ENCODE assay signal across 13 cellular contexts in the genomic region with DNA sequence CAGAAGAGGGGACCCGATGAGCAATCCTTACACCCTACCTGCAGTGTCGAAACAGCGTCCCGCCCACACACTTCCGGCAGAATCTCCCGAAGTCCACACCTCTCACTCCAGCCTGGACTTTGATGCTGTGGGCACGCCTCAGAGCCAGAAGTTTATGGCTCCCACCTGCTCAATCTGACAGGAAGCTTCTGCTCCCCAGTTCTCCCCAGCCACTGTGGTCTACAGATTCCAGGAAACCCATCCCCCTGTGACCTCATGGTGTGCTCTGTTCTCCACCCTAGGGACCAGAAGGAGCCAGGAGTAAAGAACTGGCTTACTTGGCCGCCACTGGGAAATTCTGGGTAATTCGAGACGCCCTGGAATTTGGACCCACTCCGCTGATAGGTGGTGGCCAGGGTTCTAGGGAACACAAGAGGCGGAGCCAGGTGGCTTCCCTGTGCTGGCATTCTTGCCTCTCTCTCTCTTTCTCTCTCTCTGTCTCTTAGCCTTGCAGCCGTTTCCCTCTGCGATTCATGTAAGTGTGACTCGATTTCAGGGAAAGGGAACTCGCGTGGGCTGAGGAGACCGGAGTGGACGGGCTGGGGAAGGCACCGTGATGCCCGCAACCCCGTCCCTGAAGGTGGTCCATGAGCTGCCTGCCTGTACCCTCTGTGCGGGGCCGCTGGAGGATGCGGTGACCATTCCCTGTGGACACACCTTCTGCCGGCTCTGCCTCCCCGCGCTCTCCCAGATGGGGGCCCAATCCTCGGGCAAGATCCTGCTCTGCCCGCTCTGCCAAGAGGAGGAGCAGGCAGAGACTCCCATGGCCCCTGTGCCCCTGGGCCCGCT. TPM values are rescaled to one million over a fixed set of nuclear protein-coding genes. Genes with fewer than 3 reads are reported as not detected.
DNase-seq lines count a peak whose midpoint lies in the region; FAIRE-seq and TF ChIP-seq lines count a peak whose summit lies in the region.
"Had no signal": no experiment of that assay in that cellular context is flagged by ENCODE, and none has a peak within 500 bp of the region (broad histone marks: within the 10 kb centered on the region; RNA-seq: fewer than 3 reads in every experiment).

TSS of gene TRIM15 (plus strand) at position 457 of the 828 bp plus-strand sequence. CDS start at position 596, 139 bp downstream.

- POLR2A ChIA-PET in MCF 10A (lab: Yijun Ruan, JAX): interaction anchor here (0.6 kb wide), 1 partner anchor 61 kb away, joined by 3 read pairs; no protein-coding TSS in a partner anchor

- H3K4me1 ChIP-seq in breast epithelium (no peaks in the 10 kb centered on the region), liver (ENCODE audit: control insufficient read depth in 4 of 4, insufficient read depth in 4 of 4, low read length in 3 of 4) (peaks cover 0 to 16% (median 5%) of the 10 kb centered on the region in 4 donors)
- H3K4me1 ChIP-seq: heart left ventricle had no signal

- TF ChIP-seq POLR2A in breast epithelium (IDR thresholded peaks at IDR 0.05): no peak

- H3K27me3 ChIP-seq in breast epithelium (peaks cover 0 to 27% of the 10 kb centered on the region in 2 donors), liver (ENCODE audit: control insufficient read depth in 4 of 4, insufficient read depth in 4 of 4, low read length in 3 of 4) (no peaks in the 10 kb centered on the region)

- H3K9me3 ChIP-seq in breast epithelium (no peaks in the 10 kb centered on the region), liver (ENCODE audit: control insufficient read depth in 4 of 4, low read length in 3 of 4) (no peaks in the 10 kb centered on the region)
- H3K9me3 ChIP-seq: heart left ventricle had no signal

- no peaks in the 10 kb centered on the region for H3K9me3 Mint-ChIP-seq in MCF 10A (ENCODE audit: unreplicated experiment)
- no peaks in the 10 kb centered on the region for H3K9me3 Mint-ChIP-seq in activated T-cell treated with anti-CD3 and anti-CD28 coated beads, Interleukin-2, amount 50 U/mL, for 24 hours
- H3K9me3 Mint-ChIP-seq: neural crest cell had no signal

- H3K27ac Mint-ChIP-seq in MCF 10A (ENCODE audit: low read depth, unreplicated experiment): no peak within 1 kb of the TSS
- no peak within 1 kb of the TSS for H3K27ac Mint-ChIP-seq in activated T-cell treated with anti-CD3 and anti-CD28 coated beads, Interleukin-2, amount 50 U/mL, for 24 hours
- H3K27ac Mint-ChIP-seq: brain had no signal

- 48% methylated on average over 31 of the region's 31 CpGs for WGBS in liver

- H3K36me3 ChIP-seq in breast epithelium: no peaks in the 10 kb centered on the region
- H3K36me3 ChIP-seq in liver (ENCODE audit: control insufficient read depth in 4 of 4, insufficient read depth in 3 of 4, low read depth in 1 of 4, low read length in 3 of 4): peaks cover 0 to 9% (median 6%) of the 10 kb centered on the region in 4 donors
- H3K36me3 ChIP-seq: heart left ventricle had no signal

- no peaks in the 10 kb centered on the region for H3K36me3 Mint-ChIP-seq in MCF 10A (ENCODE audit: insufficient read depth, unreplicated experiment)
- no peaks in the 10 kb centered on the region for H3K36me3 Mint-ChIP-seq in activated T-cell treated with anti-CD3 and anti-CD28 coated beads, Interleukin-2, amount 50 U/mL, for 24 hours (ENCODE audit: low read depth)
- H3K36me3 Mint-ChIP-seq: brain had no signal

- CTCF ChIA-PET in MCF 10A (lab: Yijun Ruan, JAX): interaction anchor here (0.9 to 2.7 kb wide), 2 partner anchors 32 to 58 kb away, joined by 3 to 13 read pairs; no protein-coding TSS in a partner anchor

- intact Hi-C loops in MCF 10A (cut with micrococcal nuclease): no loop called here
- intact Hi-C loops in breast epithelium (cut with DNase I; ENCODE audit: low total_unique reads): no loop called here

- no TSS peak for BruUV-seq in MCF 10A (replicated peaks; lab: Mats Ljungman, UMichigan)

- TF ChIP-seq RAD21 in liver (IDR thresholded peaks at IDR 0.05): no peak

- FAIRE-seq in urothelium cell line (lab: Jason Lieb, UNC): no peak

- TF ChIP-seq CTCF in MCF 10A (IDR thresholded peaks at IDR 0.05; ENCODE audit: unreplicated experiment) (no peak), breast epithelium (IDR thresholded peaks at IDR 0.05) (no peak), liver (IDR thresholded peaks at IDR 0.05; ENCODE audit: low read depth, low read length, missing input control) (no peak)

- H3K27me3 Mint-ChIP-seq in MCF 10A (ENCODE audit: insufficient read depth, unreplicated experiment): no peaks in the 10 kb centered on the region
- peaks cover 35% of the 10 kb centered on the region for H3K27me3 Mint-ChIP-seq in activated T-cell treated with anti-CD3 and anti-CD28 coated beads, Interleukin-2, amount 50 U/mL, for 24 hours

- H3K4me3 Mint-ChIP-seq in MCF 10A (ENCODE audit: unreplicated experiment): peak within 1 kb of the TSS; percentile 23
- H3K4me3 Mint-ChIP-seq in activated T-cell treated with anti-CD3 and anti-CD28 coated beads, Interleukin-2, amount 50 U/mL, for 24 hours: no peak within 1 kb of the TSS
- H3K4me3 Mint-ChIP-seq: neural crest cell had no signal

- no peak within 1 kb of the TSS for H3K4me3 ChIP-seq in breast epithelium
- H3K4me3 ChIP-seq in liver (ENCODE audit: low read depth in 1 of 3, low read length in 3 of 3): peak within 1 kb of the TSS; percentile 21 to 61 (median 38)
- H3K4me3 ChIP-seq: heart left ventricle had no signal

- peak; percentile 79 for DNase-seq in MCF 10A (ENCODE audit: unreplicated experiment)
- DNase-seq in breast epithelium (ENCODE audit: low spot score in 2 of 2): no peak
- peak; percentile 70 for DNase-seq in activated T-cell treated with anti-CD3 and anti-CD28 coated beads, Interleukin-2, amount 50 U/mL, for 24 hours
- peak; percentile 34 for DNase-seq in urothelium cell line (ENCODE audit: low spot score)
- no peak for DNase-seq in DMS79 (lab: John Stamatoyannopoulos, UW)
- no peak for DNase-seq in pons (ENCODE audit: low spot score)
- DNase-seq in NCI-H2107 (lab: John Stamatoyannopoulos, UW): no peak
- DNase-seq: heart left ventricle, substantia nigra had no signal

- H3K27ac ChIP-seq in breast epithelium (no peak within 1 kb of the TSS), liver (ENCODE audit: low read depth in 1 of 2, low read length in 2 of 2) (peak within 1 kb of the TSS; percentile 74 to 86)
- H3K27ac ChIP-seq: heart left ventricle had no signal

- H3K4me1 Mint-ChIP-seq in MCF 10A (ENCODE audit: insufficient read depth, unreplicated experiment): no peaks in the 10 kb centered on the region
- H3K4me1 Mint-ChIP-seq in activated T-cell treated with anti-CD3 and anti-CD28 coated beads, Interleukin-2, amount 50 U/mL, for 24 hours (ENCODE audit: low read depth): peaks cover 31% of the 10 kb centered on the region
- H3K4me1 Mint-ChIP-seq: brain, neural crest cell had no signal

- peak within 1 kb of the TSS in 1 of 2 donors; percentile 76 for H3K9ac ChIP-seq in liver (ENCODE audit: low read depth in 1 of 2, low read length in 2 of 2)

TF ChIP-seq in liver, 16 proteins besides CTCF, POLR2A, EP300 and RAD21 (continues in another document):
- peak; percentile 30 to 67 for TF ChIP-seq JUND (IDR thresholded peaks at IDR 0.05)
- no peak for TF ChIP-seq TAF1 (conservative IDR thresholded peaks at IDR 0.05)
- TF ChIP-seq RXRA (IDR thresholded peaks at IDR 0.05): peak; percentile 39 to 60
- TF ChIP-seq, protein P1, sequence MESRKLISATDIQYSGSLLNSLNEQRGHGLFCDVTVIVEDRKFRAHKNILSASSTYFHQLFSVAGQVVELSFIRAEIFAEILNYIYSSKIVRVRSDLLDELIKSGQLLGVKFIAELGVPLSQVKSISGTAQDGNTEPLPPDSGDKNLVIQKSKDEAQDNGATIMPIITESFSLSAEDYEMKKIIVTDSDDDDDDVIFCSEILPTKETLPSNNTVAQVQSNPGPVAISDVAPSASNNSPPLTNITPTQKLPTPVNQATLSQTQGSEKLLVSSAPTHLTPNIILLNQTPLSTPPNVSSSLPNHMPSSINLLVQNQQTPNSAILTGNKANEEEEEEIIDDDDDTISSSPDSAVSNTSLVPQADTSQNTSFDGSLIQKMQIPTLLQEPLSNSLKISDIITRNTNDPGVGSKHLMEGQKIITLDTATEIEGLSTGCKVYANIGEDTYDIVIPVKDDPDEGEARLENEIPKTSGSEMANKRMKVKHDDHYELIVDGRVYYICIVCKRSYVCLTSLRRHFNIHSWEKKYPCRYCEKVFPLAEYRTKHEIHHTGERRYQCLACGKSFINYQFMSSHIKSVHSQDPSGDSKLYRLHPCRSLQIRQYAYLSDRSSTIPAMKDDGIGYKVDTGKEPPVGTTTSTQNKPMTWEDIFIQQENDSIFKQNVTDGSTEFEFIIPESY (IDR thresholded peaks at IDR 0.05): peak; percentile 43
- TF ChIP-seq YY1 (IDR thresholded peaks at IDR 0.05): peak; percentile 75
- TF ChIP-seq SP1 (IDR thresholded peaks at IDR 0.05): peak; percentile 94
- TF ChIP-seq, protein P2, sequence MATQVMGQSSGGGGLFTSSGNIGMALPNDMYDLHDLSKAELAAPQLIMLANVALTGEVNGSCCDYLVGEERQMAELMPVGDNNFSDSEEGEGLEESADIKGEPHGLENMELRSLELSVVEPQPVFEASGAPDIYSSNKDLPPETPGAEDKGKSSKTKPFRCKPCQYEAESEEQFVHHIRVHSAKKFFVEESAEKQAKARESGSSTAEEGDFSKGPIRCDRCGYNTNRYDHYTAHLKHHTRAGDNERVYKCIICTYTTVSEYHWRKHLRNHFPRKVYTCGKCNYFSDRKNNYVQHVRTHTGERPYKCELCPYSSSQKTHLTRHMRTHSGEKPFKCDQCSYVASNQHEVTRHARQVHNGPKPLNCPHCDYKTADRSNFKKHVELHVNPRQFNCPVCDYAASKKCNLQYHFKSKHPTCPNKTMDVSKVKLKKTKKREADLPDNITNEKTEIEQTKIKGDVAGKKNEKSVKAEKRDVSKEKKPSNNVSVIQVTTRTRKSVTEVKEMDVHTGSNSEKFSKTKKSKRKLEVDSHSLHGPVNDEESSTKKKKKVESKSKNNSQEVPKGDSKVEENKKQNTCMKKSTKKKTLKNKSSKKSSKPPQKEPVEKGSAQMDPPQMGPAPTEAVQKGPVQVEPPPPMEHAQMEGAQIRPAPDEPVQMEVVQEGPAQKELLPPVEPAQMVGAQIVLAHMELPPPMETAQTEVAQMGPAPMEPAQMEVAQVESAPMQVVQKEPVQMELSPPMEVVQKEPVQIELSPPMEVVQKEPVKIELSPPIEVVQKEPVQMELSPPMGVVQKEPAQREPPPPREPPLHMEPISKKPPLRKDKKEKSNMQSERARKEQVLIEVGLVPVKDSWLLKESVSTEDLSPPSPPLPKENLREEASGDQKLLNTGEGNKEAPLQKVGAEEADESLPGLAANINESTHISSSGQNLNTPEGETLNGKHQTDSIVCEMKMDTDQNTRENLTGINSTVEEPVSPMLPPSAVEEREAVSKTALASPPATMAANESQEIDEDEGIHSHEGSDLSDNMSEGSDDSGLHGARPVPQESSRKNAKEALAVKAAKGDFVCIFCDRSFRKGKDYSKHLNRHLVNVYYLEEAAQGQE (IDR thresholded peaks at IDR 0.05): peak; percentile 69
- peak; percentile 92 for TF ChIP-seq HNF4G (IDR thresholded peaks at IDR 0.05)

RNA-seq across cellular contexts. Expression of gene TRIM15, which starts in this region (rescaled TPM):
- total RNA-seq in MCF 10A (2022): 0.79 TPM in 1 of 2 replicates, not detected in the other
- total RNA-seq in breast epithelium: under 1 TPM in 1 of 3 donors, not detected in 2; 0.33 TPM
- total RNA-seq in liver: 1 to 10 TPM; 1.6 to 2.2 TPM
- 1 to 10 TPM; 1.6 to 2.8 TPM for polyA plus RNA-seq in liver
- total RNA-seq: heart left ventricle, M059J, neural crest cell had no signal
- polyA plus RNA-seq: heart left ventricle had no signal

Comparison
In these comparisons a context has a peak if more than half of its experiments do, and no peak if none do; other contexts are left out.
1. Peak in DNase-seq in MCF 10A; RNA of the gene not detected or under 1 TPM.
2. DNase-seq: peak in activated T-cell treated with anti-CD3 and anti-CD28 coated beads, Interleukin-2, amount 50 U/mL, for 24 hours (single experiment) and urothelium cell line (single experiment); none in breast epithelium (0 of 2), DMS79 (single experiment), pons (single experiment) and NCI-H2107 (single experiment).
3. H3K27ac ChIP-seq: peak in liver (2 of 2); none in breast epithelium (0 of 2).
4. H3K4me3 ChIP-seq: peak in liver (3 of 3); none in breast epithelium (0 of 3).